In genomic region chr18:48160622-48161021, GRCh38 we compare ENCODE assay signal across 10 cellular contexts.
DNase-seq lines count a peak whose midpoint lies in the region; ATAC-seq and TF ChIP-seq lines count a peak whose summit lies in the region.
"Had no signal": no experiment of that assay in that cellular context is flagged by ENCODE, and none has a peak within 500 bp of the region (broad histone marks: within the 10 kb centered on the region; RNA-seq: fewer than 3 reads in every experiment).

No MANE protein-coding gene starts in this region.

- no peaks in the 10 kb centered on the region for H3K27me3 ChIP-seq in CD8-positive, alpha-beta T cell (ENCODE audit: insufficient read depth, low read length)
- no peaks in the 10 kb centered on the region for H3K27me3 ChIP-seq in prostate gland (replicated peaks; ENCODE audit: insufficient read depth)

- no peak overlapping the region for H3K4me3 ChIP-seq in CD8-positive, alpha-beta T cell (ENCODE audit: low read depth, low read length)
- H3K4me3 ChIP-seq in foreskin fibroblast (ENCODE audit: low read depth in 1 of 2, low read length in 2 of 2) (peak overlapping the region; percentile 50 to 67), prostate gland (no peak overlapping the region)

- TF ChIP-seq CTCF in CD8-positive, alpha-beta T cell (IDR thresholded peaks at IDR 0.05), result no peak
- TF ChIP-seq CTCF in VCaP (conservative IDR thresholded peaks at IDR 0.05) (no peak), foreskin fibroblast (IDR thresholded peaks at IDR 0.05; ENCODE audit: low read depth, low read length) (no peak), prostate gland (IDR thresholded peaks at IDR 0.05) (no peak)

- H3K9me3 Mint-ChIP-seq in CD8-positive, alpha-beta T cell, result no peaks in the 10 kb centered on the region

- no peak overlapping the region for H3K27ac ChIP-seq in CD8-positive, alpha-beta T cell (ENCODE audit: low read depth, low read length)
- H3K27ac ChIP-seq in VCaP (peak overlapping the region; percentile 77), prostate gland (peak overlapping the region; percentile 79 to 81), caudate nucleus (ENCODE audit: low read depth, low read length) (no peak overlapping the region)

- H3K4me1 Mint-ChIP-seq in CD8-positive, alpha-beta T cell (ENCODE audit: low read depth), result peaks cover 8% of the 10 kb centered on the region

- no peak for TF ChIP-seq POLR2A in prostate gland (IDR thresholded peaks at IDR 0.05)

- no peak for DNase-seq in CD8-positive, alpha-beta T cell
- DNase-seq in foreskin fibroblast (no peak), prostate gland (ENCODE audit: low spot score) (no peak), caudate nucleus (lab: John Stamatoyannopoulos, UW) (no peak)
- DNase-seq: activated gamma-delta T cell treated with Interleukin-2 at 50 U/mL for 16 hours, NCI-H2029 treated with DMSO at 0.1 percent for 48 hours had no signal

- no peaks in the 10 kb centered on the region for H3K4me1 ChIP-seq in CD8-positive, alpha-beta T cell (ENCODE audit: insufficient read depth, low read length)
- peaks cover 13% of the 10 kb centered on the region for H3K4me1 ChIP-seq in prostate gland (replicated peaks)

- H3K36me3 Mint-ChIP-seq in CD8-positive, alpha-beta T cell, result no peaks in the 10 kb centered on the region

- H3K27me3 Mint-ChIP-seq in CD8-positive, alpha-beta T cell (ENCODE audit: low read depth), result peaks cover 31% of the 10 kb centered on the region

- H3K9me3 ChIP-seq in CD8-positive, alpha-beta T cell (ENCODE audit: low read length), result no peaks in the 10 kb centered on the region
- H3K9me3 ChIP-seq in prostate gland, result no peaks in the 10 kb centered on the region

- H3K4me3 Mint-ChIP-seq in CD8-positive, alpha-beta T cell, result peak overlapping the region; percentile 59

- CTCF ChIA-PET in CD8-positive, alpha-beta T cell (lab: Charles Lee), result no interaction called here

- H3K27ac Mint-ChIP-seq in CD8-positive, alpha-beta T cell, result no peak overlapping the region

- ATAC-seq in CD8-positive, alpha-beta T cell, result no peak
- ATAC-seq in GM18861 (IDR thresholded peaks at IDR 0.05; ENCODE audit: unreplicated experiment) (no peak), GM18519 (IDR thresholded peaks at IDR 0.05; ENCODE audit: low FRiP score, unreplicated experiment) (no peak), HG03342 (IDR thresholded peaks at IDR 0.05; ENCODE audit: unreplicated experiment) (no peak)

- intact Hi-C loops in CD8-positive, alpha-beta T cell (cut with DNase I, micrococcal nuclease), result no loop called here
- intact Hi-C loops in prostate gland (cut with DNase I), result no loop called here

- 61% methylated on average over 4 of the region's 4 CpGs for WGBS in prostate gland

- no peaks in the 10 kb centered on the region for H3K36me3 ChIP-seq in CD8-positive, alpha-beta T cell (ENCODE audit: insufficient read depth, low read length)
- H3K36me3 ChIP-seq in prostate gland, result no peaks in the 10 kb centered on the region

- POLR2A ChIA-PET in CD8-positive, alpha-beta T cell (lab: Charles Lee), result no interaction called here

Comparison
In these comparisons a context has a peak if more than half of its experiments do, and no peak if none do; other contexts are left out.
1. H3K27ac ChIP-seq: peak in VCaP (single experiment) and prostate gland (2 of 2); none in CD8-positive, alpha-beta T cell (single experiment) and caudate nucleus (single experiment).
2. H3K4me3 ChIP-seq: peak in foreskin fibroblast (2 of 2); none in CD8-positive, alpha-beta T cell (single experiment) and prostate gland (0 of 2).